Comparison of ENCODE assay signal across 11 cellular contexts in the genomic region with DNA sequence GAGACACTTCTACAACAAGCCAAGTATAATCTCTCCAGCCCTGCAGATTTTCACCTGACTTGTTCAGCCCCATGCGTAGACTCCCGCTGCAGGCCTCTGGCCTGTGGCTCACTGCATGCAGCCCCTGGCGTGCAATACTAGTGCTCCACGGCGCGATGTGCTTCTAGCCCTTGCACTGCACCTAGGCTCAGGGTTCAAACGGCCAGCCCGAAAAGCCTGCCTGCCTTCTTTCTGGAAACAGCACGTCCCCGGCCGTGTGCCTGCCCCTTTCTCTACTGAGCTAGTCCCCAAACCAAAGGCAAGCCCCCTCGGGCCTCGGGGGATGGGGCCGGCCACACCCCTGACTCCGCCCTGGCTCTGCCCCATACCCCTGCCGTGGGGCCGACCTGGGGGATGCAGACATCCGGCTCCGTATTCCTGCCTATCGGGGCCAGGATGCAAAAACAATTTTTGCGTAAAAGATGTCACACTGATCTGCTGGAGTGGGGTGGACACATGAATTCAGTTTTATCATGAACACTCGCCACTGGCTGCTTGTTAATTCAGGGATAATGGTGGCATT. TPM values are rescaled to one million over a fixed set of nuclear protein-coding genes. Genes with fewer than 3 reads are reported as not detected.
DNase-seq lines count a peak whose midpoint lies in the region; ATAC-seq and TF ChIP-seq lines count a peak whose summit lies in the region.
"Had no signal": no experiment of that assay in that cellular context is flagged by ENCODE, and none has a peak within 500 bp of the region (broad histone marks: within the 10 kb centered on the region; RNA-seq: fewer than 3 reads in every experiment).

No MANE protein-coding gene starts in this region.

- H3K36me3 ChIP-seq in iPS-18a (ENCODE audit: control insufficient read depth, low read depth, low read length) = no peaks in the 10 kb centered on the region
- no peaks in the 10 kb centered on the region for H3K36me3 ChIP-seq in PC-9 (ENCODE audit: low read depth)
- peaks cover 11% of the 10 kb centered on the region for H3K36me3 ChIP-seq in A673 (ENCODE audit: insufficient read depth, low read length, poor library complexity, severe bottlenecking)

- POLR2A ChIA-PET in activated CD4-positive, alpha-beta T cell treated with anti-CD3 and anti-CD28 coated beads for 36 hours (lab: Charles Lee) = interaction anchor here (0.6 kb wide), 1 partner anchor 1564 kb away, joined by 5 read pairs; no protein-coding TSS in a partner anchor
- POLR2A ChIA-PET in PC-9 (lab: Charles Lee; ENCODE audit: unreplicated experiment) (no interaction called here), A673 (lab: Charles Lee; ENCODE audit: low non-redundant PET) (no interaction called here)

- TF ChIP-seq CTCF in PC-9 (conservative IDR thresholded peaks at IDR 0.05) = no peak
- no peak for TF ChIP-seq CTCF in A673 (conservative IDR thresholded peaks at IDR 0.05; ENCODE audit: low read depth, low read length)

- no peak overlapping the region for H3K4me3 Mint-ChIP-seq in activated CD4-positive, alpha-beta T cell treated with anti-CD3 and anti-CD28 coated beads for 36 hours
- no peak overlapping the region for H3K4me3 Mint-ChIP-seq in activated T-helper 1 cell treated with anti-CD3 and anti-CD28 coated beads, Interleukin-12 subunit alpha, Interleukin-12 subunit beta, Interleukin-2, Interleukin-4 antibody, amounts not matched to agents 30 ng/mL and 10 ng/mL and 1 ng/mL, durations not matched to agents 14 hours and 24 hours and 36 hours

- no peak overlapping the region for H3K9ac ChIP-seq in iPS-18a (ENCODE audit: low read length)

- no peaks in the 10 kb centered on the region for H3K9me3 Mint-ChIP-seq in activated CD4-positive, alpha-beta T cell treated with anti-CD3 and anti-CD28 coated beads for 36 hours (ENCODE audit: low read depth)
- no peaks in the 10 kb centered on the region for H3K9me3 Mint-ChIP-seq in activated T-helper 1 cell treated with anti-CD3 and anti-CD28 coated beads, Interleukin-12 subunit alpha, Interleukin-12 subunit beta, Interleukin-2, Interleukin-4 antibody, amounts not matched to agents 30 ng/mL and 10 ng/mL and 1 ng/mL, durations not matched to agents 14 hours and 24 hours and 36 hours

- peaks cover 8% of the 10 kb centered on the region for H3K4me1 ChIP-seq in iPS-18a (ENCODE audit: control insufficient read depth, low read depth, low read length)
- no peaks in the 10 kb centered on the region for H3K4me1 ChIP-seq in PC-9 (replicated peaks; ENCODE audit: insufficient read depth)
- no peaks in the 10 kb centered on the region for H3K4me1 ChIP-seq in A673 (ENCODE audit: insufficient read depth, low read length, poor library complexity, severe bottlenecking)

- peak; percentile 29 for ATAC-seq in activated CD4-positive, alpha-beta T cell treated with anti-CD3 and anti-CD28 coated beads for 36 hours
- peak; percentile 41 for ATAC-seq in sciatic nerve
- no peak for ATAC-seq in HG02588 (IDR thresholded peaks at IDR 0.05; ENCODE audit: unreplicated experiment)

- H3K4me3 ChIP-seq in iPS-18a (ENCODE audit: low read length) = peak overlapping the region; percentile 52
- no peak overlapping the region for H3K4me3 ChIP-seq in PC-9
- H3K4me3 ChIP-seq in A673 (ENCODE audit: low read depth, low read length, poor library complexity, severe bottlenecking) = no peak overlapping the region
- H3K4me3 ChIP-seq: thoracic aorta had no signal

- H3K27me3 Mint-ChIP-seq in activated CD4-positive, alpha-beta T cell treated with anti-CD3 and anti-CD28 coated beads for 36 hours = no peaks in the 10 kb centered on the region
- H3K27me3 Mint-ChIP-seq in activated T-helper 1 cell treated with anti-CD3 and anti-CD28 coated beads, Interleukin-12 subunit alpha, Interleukin-12 subunit beta, Interleukin-2, Interleukin-4 antibody, amounts not matched to agents 30 ng/mL and 10 ng/mL and 1 ng/mL, durations not matched to agents 14 hours and 24 hours and 36 hours (ENCODE audit: insufficient read depth) = peaks cover 3% of the 10 kb centered on the region

- no peaks in the 10 kb centered on the region for H3K9me2 ChIP-seq in PC-9 (ENCODE audit: insufficient read depth)

- H3K36me3 Mint-ChIP-seq in activated CD4-positive, alpha-beta T cell treated with anti-CD3 and anti-CD28 coated beads for 36 hours (ENCODE audit: low read depth) = peaks cover 4% of the 10 kb centered on the region
- peaks cover 15% of the 10 kb centered on the region for H3K36me3 Mint-ChIP-seq in activated T-helper 1 cell treated with anti-CD3 and anti-CD28 coated beads, Interleukin-12 subunit alpha, Interleukin-12 subunit beta, Interleukin-2, Interleukin-4 antibody, amounts not matched to agents 30 ng/mL and 10 ng/mL and 1 ng/mL, durations not matched to agents 14 hours and 24 hours and 36 hours (ENCODE audit: low read depth)

- peak; percentile 19 for DNase-seq in activated CD4-positive, alpha-beta T cell treated with anti-CD3 and anti-CD28 coated beads for 36 hours
- no peak for DNase-seq in activated CD4-positive, alpha-beta T cell treated with anti-CD3 and anti-CD28 coated beads, Interleukin-2, amount 50 U/mL, for 48 hours
- no peak for DNase-seq in activated T-helper 1 cell treated with anti-CD3 and anti-CD28 coated beads, Interleukin-12 subunit alpha, Interleukin-12 subunit beta, Interleukin-2, Interleukin-4 antibody, amounts not matched to agents 30 ng/mL and 10 ng/mL and 1 ng/mL, durations not matched to agents 14 hours and 24 hours and 36 hours (ENCODE audit: low spot score)
- DNase-seq in sciatic nerve (ENCODE audit: low spot score) (no peak), PC-9 (no peak), A673 (ENCODE audit: low spot score) (no peak)
- DNase-seq: KBM-7, NCI-H1417 treated with DMSO at 0.1 percent for 48 hours had no signal

- no peaks in the 10 kb centered on the region for H3K9me3 ChIP-seq in iPS-18a (ENCODE audit: control insufficient read depth, low read depth, low read length)
- no peaks in the 10 kb centered on the region for H3K9me3 ChIP-seq in PC-9 (ENCODE audit: insufficient read depth, low read depth)
- H3K9me3 ChIP-seq in A673 (ENCODE audit: low read depth, low read length, poor library complexity, severe bottlenecking) = no peaks in the 10 kb centered on the region
- H3K9me3 ChIP-seq: thoracic aorta had no signal

- no peaks in the 10 kb centered on the region for H3K79me2 ChIP-seq in PC-9 (ENCODE audit: low read depth)

- H3K27ac ChIP-seq in iPS-18a (ENCODE audit: low read length) (no peak overlapping the region), PC-9 (no peak overlapping the region), A673 (ENCODE audit: low read depth, low read length, poor library complexity, severe bottlenecking) (no peak overlapping the region)
- H3K27ac ChIP-seq: thoracic aorta had no signal

- intact Hi-C loops in activated CD4-positive, alpha-beta T cell treated with anti-CD3 and anti-CD28 coated beads for 36 hours (cut with DNase I, micrococcal nuclease) = no loop called here
- intact Hi-C loops in activated T-helper 1 cell treated with anti-CD3 and anti-CD28 coated beads, Interleukin-12 subunit alpha, Interleukin-12 subunit beta, Interleukin-2, Interleukin-4 antibody, amounts not matched to agents 30 ng/mL and 10 ng/mL and 1 ng/mL, durations not matched to agents 14 hours and 24 hours and 36 hours (cut with micrococcal nuclease) = no loop called here
- intact Hi-C loops in sciatic nerve (cut with DNase I) (no loop called here), PC-9 (cut with micrococcal nuclease; ENCODE audit: unreplicated experiment) (no loop called here), A673 (cut with micrococcal nuclease; ENCODE audit: unreplicated experiment) (no loop called here)

- H3K27ac Mint-ChIP-seq in activated CD4-positive, alpha-beta T cell treated with anti-CD3 and anti-CD28 coated beads for 36 hours = no peak overlapping the region
- peak overlapping the region; percentile 2 for H3K27ac Mint-ChIP-seq in activated T-helper 1 cell treated with anti-CD3 and anti-CD28 coated beads, Interleukin-12 subunit alpha, Interleukin-12 subunit beta, Interleukin-2, Interleukin-4 antibody, amounts not matched to agents 30 ng/mL and 10 ng/mL and 1 ng/mL, durations not matched to agents 14 hours and 24 hours and 36 hours

- no peak overlapping the region for H3K4me2 ChIP-seq in PC-9

- no peak overlapping the region for H2AFZ ChIP-seq in PC-9

- CTCF ChIA-PET in activated CD4-positive, alpha-beta T cell treated with anti-CD3 and anti-CD28 coated beads for 36 hours (lab: Charles Lee) = no interaction called here
- CTCF ChIA-PET in PC-9 (lab: Charles Lee) = no interaction called here
- CTCF ChIA-PET in A673 (lab: Charles Lee) = no interaction called here

- H4K20me1 ChIP-seq in PC-9 (ENCODE audit: insufficient read depth) = no peaks in the 10 kb centered on the region

- peaks cover 20% of the 10 kb centered on the region for H3K4me1 Mint-ChIP-seq in activated CD4-positive, alpha-beta T cell treated with anti-CD3 and anti-CD28 coated beads for 36 hours
- H3K4me1 Mint-ChIP-seq in activated T-helper 1 cell treated with anti-CD3 and anti-CD28 coated beads, Interleukin-12 subunit alpha, Interleukin-12 subunit beta, Interleukin-2, Interleukin-4 antibody, amounts not matched to agents 30 ng/mL and 10 ng/mL and 1 ng/mL, durations not matched to agents 14 hours and 24 hours and 36 hours (ENCODE audit: low read depth) = peaks cover 11% of the 10 kb centered on the region

- no TSS peak for BruUV-seq in PC-9 (replicated peaks; lab: Mats Ljungman, UMichigan)
- no TSS peak for BruUV-seq in A673 (replicated peaks; lab: Mats Ljungman, UMichigan)

- H3K27me3 ChIP-seq in iPS-18a (ENCODE audit: control insufficient read depth, insufficient read depth, low read length) (peaks cover 6% of the 10 kb centered on the region), PC-9 (ENCODE audit: insufficient read depth, low read depth) (no peaks in the 10 kb centered on the region), A673 (replicated peaks; ENCODE audit: insufficient read depth, low read depth, low read length, poor library complexity) (no peaks in the 10 kb centered on the region)

- no peaks in the 10 kb centered on the region for H3F3A ChIP-seq in PC-9 (ENCODE audit: insufficient read depth, low read depth)

RNA-seq across cellular contexts. Expression of a gene that starts 26.3 kb away (rescaled TPM):
- 10 to 100 TPM; 40.2 to 58.7 TPM for total RNA-seq in activated CD4-positive, alpha-beta T cell treated with anti-CD3 and anti-CD28 coated beads for 36 hours
- 85.5 and 95.3 TPM in 2 replicates for total RNA-seq in activated T-helper 1 cell treated with anti-CD3 and anti-CD28 coated beads, Interleukin-12 subunit alpha, Interleukin-12 subunit beta, Interleukin-2, Interleukin-4 antibody, amounts not matched to agents 30 ng/mL and 10 ng/mL and 1 ng/mL, durations not matched to agents 14 hours and 24 hours and 36 hours
- total RNA-seq in sciatic nerve (55.1 TPM), PC-9 (2021) (24.0 and 27.2 TPM in 2 replicates), A673 (2021) (46.6 and 51.4 TPM in 2 replicates)
